Comparison of ENCODE assay signal across 1 cellular context in genomic region chr20:19813839-19814238, GRCh38.
TF ChIP-seq lines count a peak whose summit lies in the region.

No MANE protein-coding gene starts in this region.

TF ChIP-seq in SK-N-SH treated with all-trans-retinoic acid at 6 μM for 48 hours, 23 proteins besides CTCF, POLR2A, EP300 and RAD21 (continued from another document):
- TF ChIP-seq POU6F1 (CRISPR knock-in tag; IDR thresholded peaks at IDR 0.05; ENCODE audit: borderline replicate concordance, low read depth) (no peak), GLIS3 (CRISPR knock-in tag; IDR thresholded peaks at IDR 0.05) (no peak), TSHZ2 (CRISPR knock-in tag; IDR thresholded peaks at IDR 0.05) (no peak)
